In the genomic region with DNA sequence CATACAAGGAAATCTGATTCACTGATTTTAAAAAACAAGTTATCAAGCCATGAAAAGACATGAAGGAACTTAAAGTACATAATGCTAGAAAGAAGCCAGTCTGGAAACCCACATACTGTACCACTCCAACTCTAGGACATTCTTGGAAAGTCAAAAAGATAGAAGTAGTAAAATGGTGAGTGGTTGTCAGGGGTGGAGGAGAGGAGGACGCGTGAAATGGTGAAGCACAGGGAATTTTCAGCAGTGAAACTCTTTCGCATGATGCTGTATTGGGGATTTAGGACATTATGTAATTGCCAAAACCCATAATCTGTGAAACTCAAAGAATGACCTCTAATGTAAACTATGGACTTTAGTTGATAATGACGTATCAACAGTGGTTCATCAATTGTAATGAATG, we compare ENCODE assay signal across 26 cellular contexts. TPM values are rescaled to one million over a fixed set of nuclear protein-coding genes. Genes with fewer than 3 reads are reported as not detected.
DNase-seq lines count a peak whose midpoint lies in the region; ATAC-seq and TF ChIP-seq lines count a peak whose summit lies in the region.
"Had no signal": no experiment of that assay in that cellular context is flagged by ENCODE, and none has a peak within 500 bp of the region (broad histone marks: within the 10 kb centered on the region; RNA-seq: fewer than 3 reads in every experiment).

No MANE protein-coding gene starts in this region.

- no peak overlapping the region for H3K4me3 ChIP-seq in adipocyte (ENCODE audit: low read length)
- no peak overlapping the region for H3K4me3 ChIP-seq in fibroblast of villous mesenchyme (ENCODE audit: low read depth, low read length)
- no peak overlapping the region for H3K4me3 ChIP-seq in SJCRH30
- H3K4me3 ChIP-seq: A549, MG63, SK-N-MC had no signal

- H2AFZ ChIP-seq in H9 (ENCODE audit: low read length), result no peak overlapping the region

- H3K4me1 Mint-ChIP-seq in H9 (no peaks in the 10 kb centered on the region), type B pancreatic cell (ENCODE audit: unreplicated experiment) (no peaks in the 10 kb centered on the region)

- peaks cover 30% of the 10 kb centered on the region for H3K36me3 ChIP-seq in adipocyte (ENCODE audit: control insufficient read depth, insufficient read depth, low read length, severe bottlenecking)
- H3K36me3 ChIP-seq in SJCRH30, result peaks cover 19% of the 10 kb centered on the region

- H3K56ac ChIP-seq in H9 (ENCODE audit: insufficient read length, low read depth, low read length), result no peak overlapping the region

- no peak overlapping the region for H2BK120ac ChIP-seq in H9 (ENCODE audit: low read depth, low read length, poor library complexity, severe bottlenecking)

- H3T11ph ChIP-seq in H9 (ENCODE audit: low read length), result no peak overlapping the region

- H3K9me3 Mint-ChIP-seq in H9 (no peaks in the 10 kb centered on the region), type B pancreatic cell (no peaks in the 10 kb centered on the region)
- H3K9me3 Mint-ChIP-seq: CD8-positive, alpha-beta T cell had no signal

- H2BK12ac ChIP-seq in H9 (ENCODE audit: insufficient read length, low read depth, low read length), result no peak overlapping the region

- H3K27ac Mint-ChIP-seq in H9 (no peak overlapping the region), type B pancreatic cell (no peak overlapping the region)
- H3K27ac Mint-ChIP-seq: CD8-positive, alpha-beta T cell had no signal

- H3K23me2 ChIP-seq in H9 (ENCODE audit: insufficient read length, low read depth, low read length, poor library complexity, severe bottlenecking), result no peaks in the 10 kb centered on the region

- H3K27me3 ChIP-seq in H9 (ENCODE audit: insufficient read depth, low read length) (no peaks in the 10 kb centered on the region), adipocyte (replicated peaks; ENCODE audit: control insufficient read depth, insufficient read depth, low read length) (no peaks in the 10 kb centered on the region), SJCRH30 (no peaks in the 10 kb centered on the region)
- H3K27me3 ChIP-seq: MG63 had no signal

- H2AK5ac ChIP-seq in H9 (ENCODE audit: insufficient read length, low read length), result no peak overlapping the region

- H3K14ac ChIP-seq in H9 (ENCODE audit: insufficient read depth, low read length), result no peak overlapping the region

- H4K20me1 ChIP-seq in H9 (ENCODE audit: control insufficient read depth, insufficient read depth, insufficient read length), result no peaks in the 10 kb centered on the region

- H3K4ac ChIP-seq in H9 (ENCODE audit: low read depth, low read length), result no peak overlapping the region

- H3K36me3 Mint-ChIP-seq in H9 (ENCODE audit: insufficient read depth in 1 of 3, low read depth in 3 of 3), result no peaks in the 10 kb centered on the region
- no peaks in the 10 kb centered on the region for H3K36me3 Mint-ChIP-seq in type B pancreatic cell
- H3K36me3 Mint-ChIP-seq: CD8-positive, alpha-beta T cell had no signal

- H3K79me1 ChIP-seq in H9 (ENCODE audit: insufficient read depth, low read depth, low read length, poor library complexity, severe bottlenecking), result no peaks in the 10 kb centered on the region

- no peak overlapping the region for H3K4me3 Mint-ChIP-seq in H9
- no peak overlapping the region for H3K4me3 Mint-ChIP-seq in type B pancreatic cell
- H3K4me3 Mint-ChIP-seq: CD8-positive, alpha-beta T cell had no signal

- H3K9ac ChIP-seq in H9 (ENCODE audit: extremely low read depth, insufficient read length, low read length) (no peak overlapping the region), adipocyte (ENCODE audit: low read length) (no peak overlapping the region)

- DNase-seq in H9 (peak; percentile 15), adipocyte (ENCODE audit: low read depth) (peak; percentile 0), fibroblast of villous mesenchyme (ENCODE audit: low read depth) (peak; percentile 64), type B pancreatic cell (ENCODE audit: extremely low spot score, unreplicated experiment) (peak; percentile 42), SJCRH30 (no peak), NOMO-1 (lab: John Stamatoyannopoulos, UW; ENCODE audit: unreplicated experiment in 2 of 2) (no peak)
- DNase-seq: AML-193; C1 segment of cervical spinal cord; Caco-2; CD8-positive, alpha-beta T cell; DMS79 treated with DMSO at 0.1 percent for 48 hours; GF-D8; KBM-7; MG63; NCI-H1105 treated with DMSO at 0.1 percent for 48 hours; NCI-H146; NCI-H1930; NCI-H2107; NCI-H446; NCI-H524 treated with DMSO at 0.1 percent for 48 hours; NCI-H774; SHP77 treated with DMSO at 0.1 percent for 48 hours had no signal

- WGBS in H9 (ENCODE audit: extremely low coverage, insufficient read length, low lambda C conversion rate), result no CpG with 5 or more reads among the region's 4 CpGs

- no peak for ATAC-seq in HG02678 (IDR thresholded peaks at IDR 0.05; ENCODE audit: unreplicated experiment)
- ATAC-seq: A549; CD8-positive, alpha-beta T cell; HepG2 had no signal

- H3K9me3 ChIP-seq in H9 (ENCODE audit: control insufficient read depth, low read depth, low read length), result no peaks in the 10 kb centered on the region
- no peaks in the 10 kb centered on the region for H3K9me3 ChIP-seq in adipocyte (ENCODE audit: control insufficient read depth, low read length)
- no peaks in the 10 kb centered on the region for H3K9me3 ChIP-seq in SJCRH30 (replicated peaks)
- H3K9me3 ChIP-seq: A549, Caco-2, MG63 had no signal

- no peak overlapping the region for H4K5ac ChIP-seq in H9 (ENCODE audit: insufficient read length, low read depth, low read length)

- H3K79me2 ChIP-seq in H9 (ENCODE audit: insufficient read depth, low read length), result no peaks in the 10 kb centered on the region

- H3K27ac ChIP-seq in H9 (ENCODE audit: insufficient read length, low read depth, low read length), result no peak overlapping the region
- no peak overlapping the region for H3K27ac ChIP-seq in SJCRH30
- H3K27ac ChIP-seq: A549, SK-N-MC had no signal

- no peak overlapping the region for H2BK15ac ChIP-seq in H9 (ENCODE audit: low read depth, low read length)

- H2BK5ac ChIP-seq in H9 (ENCODE audit: insufficient read length, low read length), result no peak overlapping the region

- no peak overlapping the region for H3K4me2 ChIP-seq in H9 (ENCODE audit: insufficient read depth, insufficient read length, low read length)
- H3K4me2 ChIP-seq: A549 had no signal

- H2BK20ac ChIP-seq in H9 (ENCODE audit: low read depth, low read length, poor library complexity, severe bottlenecking), result no peak overlapping the region

- TF ChIP-seq CTCF in H9 (conservative IDR thresholded peaks at IDR 0.05), result no peak
- TF ChIP-seq CTCF in fibroblast of villous mesenchyme (IDR thresholded peaks at IDR 0.05; ENCODE audit: insufficient read depth, low read depth, low read length), result no peak
- TF ChIP-seq CTCF in type B pancreatic cell (conservative IDR thresholded peaks at IDR 0.05), result no peak

- H3K27me3 Mint-ChIP-seq in H9 (ENCODE audit: low read depth) (no peaks in the 10 kb centered on the region), type B pancreatic cell (no peaks in the 10 kb centered on the region)

- no peak overlapping the region for H4K8ac ChIP-seq in H9 (replicated peaks; ENCODE audit: insufficient read length, low read depth, low read length)

- no peaks in the 10 kb centered on the region for H3K4me1 ChIP-seq in H9 (ENCODE audit: insufficient read depth, low read length)
- no peaks in the 10 kb centered on the region for H3K4me1 ChIP-seq in adipocyte (ENCODE audit: control insufficient read depth, insufficient read depth, low read length)
- peaks cover 12% of the 10 kb centered on the region for H3K4me1 ChIP-seq in SJCRH30

- no peak overlapping the region for H3K18ac ChIP-seq in H9 (ENCODE audit: insufficient read length, low read depth, low read length)

- H3K23ac ChIP-seq in H9 (ENCODE audit: insufficient read length, low read depth, low read length), result no peak overlapping the region

- H4K91ac ChIP-seq in H9 (ENCODE audit: insufficient read length, low read depth, low read length), result no peak overlapping the region

RNA-seq across cellular contexts. Expression of gene NBPF1, which starts 7.3 kb away (rescaled TPM):
- total RNA-seq in H9 (2021) (27.7 and 29.3 TPM in 2 replicates), fibroblast of villous mesenchyme (52.2 and 60.9 TPM in 2 replicates), type B pancreatic cell (ENCODE audit: low replicate concordance) (39.1 and 97.5 TPM in 2 replicates)
- 63.4 and 65.6 TPM in 2 replicates for total RNA-seq in SJCRH30 (2014; rRNA removed; shearing (Covaris generic))

Comparison
In these comparisons a context has a peak if more than half of its experiments do, and no peak if none do; other contexts are left out.
1. DNase-seq: peak in H9 (single experiment), adipocyte (single experiment), fibroblast of villous mesenchyme (single experiment) and type B pancreatic cell (single experiment); none in SJCRH30 (0 of 2) and NOMO-1 (0 of 2).